8 cellular contexts compared by ENCODE assay signal in genomic region chr11:6655020-6655789, GRCh38. TPM values are rescaled to one million over a fixed set of nuclear protein-coding genes. Genes with fewer than 3 reads are reported as not detected.
DNase-seq lines count a peak whose midpoint lies in the region; ATAC-seq lines count a peak whose summit lies in the region.

No MANE protein-coding gene starts in this region.

- no peak overlapping the region for H2BK15ac ChIP-seq in mesendoderm (replicated peaks; ENCODE audit: low read depth)

- H3K4me1 Mint-ChIP-seq in central memory CD8-positive, alpha-beta T cell: no peaks in the 10 kb centered on the region

- no peak overlapping the region for H3K4ac ChIP-seq in mesendoderm (ENCODE audit: low read depth, low read length)

- no peak overlapping the region for H2BK5ac ChIP-seq in mesendoderm (ENCODE audit: low read length)

- no peak overlapping the region for H2BK120ac ChIP-seq in mesendoderm (ENCODE audit: low read depth, low read length)

- peak overlapping the region; percentile 49 for H3K9ac ChIP-seq in mesendoderm (ENCODE audit: low read length)

- DNase-seq in Right ventricle myocardium inferior (ENCODE audit: missing footprints) (peak; percentile 68), cardiac septum (ENCODE audit: low spot score) (no peak), mesendoderm (no peak), NK-92 (lab: John Stamatoyannopoulos, UW; ENCODE audit: unreplicated experiment) (no peak), NCI-H226 (no peak)
- DNase-seq in central memory CD8-positive, alpha-beta T cell (ENCODE audit: low spot score in 2 of 2): no peak

- H3K18ac ChIP-seq in mesendoderm (ENCODE audit: low read length): peak overlapping the region; percentile 85

- H3K79me1 ChIP-seq in mesendoderm (ENCODE audit: low read length): no peaks in the 10 kb centered on the region

- no peak overlapping the region for H3K4me3 Mint-ChIP-seq in central memory CD8-positive, alpha-beta T cell

- H3K4me2 ChIP-seq in mesendoderm (ENCODE audit: low read length): peak overlapping the region; percentile 21

- peak overlapping the region; percentile 7 for H3K4me3 ChIP-seq in mesendoderm (ENCODE audit: low read length)
- peak overlapping the region; percentile 64 for H3K4me3 ChIP-seq in thymus (ENCODE audit: low read length)

- H3K9me3 ChIP-seq in thymus (ENCODE audit: control insufficient read depth): peaks cover 1% of the 10 kb centered on the region

- no peaks in the 10 kb centered on the region for H3K9me3 Mint-ChIP-seq in central memory CD8-positive, alpha-beta T cell

- H3K36me3 ChIP-seq in mesendoderm (ENCODE audit: control insufficient read depth, insufficient read depth, low read length) (no peaks in the 10 kb centered on the region), thymus (ENCODE audit: control insufficient read depth, insufficient read depth) (no peaks in the 10 kb centered on the region)

- H3K27ac ChIP-seq in mesendoderm (ENCODE audit: low read depth, low read length): no peak overlapping the region
- peak overlapping the region; percentile 68 for H3K27ac ChIP-seq in thymus (ENCODE audit: low read depth)

- H4K8ac ChIP-seq in mesendoderm (ENCODE audit: low read depth, low read length): no peak overlapping the region

- no peaks in the 10 kb centered on the region for H3K79me2 ChIP-seq in mesendoderm (ENCODE audit: control insufficient read depth, insufficient read depth, low read length)

- no CpG with 5 or more reads among the region's 84 CpGs for whole genome bisulfite sequencing in mesendoderm (ENCODE audit: extremely low coverage, insufficient coverage, low lambda C conversion rate)
- whole genome bisulfite sequencing in thymus: 7% methylated on average over 84 of the region's 84 CpGs

- intact Hi-C loops in Right ventricle myocardium inferior (cut with DNase I): no loop called here
- intact Hi-C loops in cardiac septum (cut with DNase I): no loop called here

- no peak overlapping the region for H4K5ac ChIP-seq in mesendoderm (ENCODE audit: low read length)

- ATAC-seq in Right ventricle myocardium inferior: peak; percentile 50
- ATAC-seq in central memory CD8-positive, alpha-beta T cell (replicated peaks; ENCODE audit: extremely low read depth, poor library complexity, severe bottlenecking): peak; percentile 45
- no peak for ATAC-seq in GM21723 (IDR thresholded peaks at IDR 0.05; ENCODE audit: unreplicated experiment)

- H2AK5ac ChIP-seq in mesendoderm (ENCODE audit: low read length): no peak overlapping the region

- no peak overlapping the region for H3K23ac ChIP-seq in mesendoderm (ENCODE audit: low read length)

- peaks cover 2% of the 10 kb centered on the region for H3K36me3 Mint-ChIP-seq in central memory CD8-positive, alpha-beta T cell (ENCODE audit: insufficient read depth)

- H3K27ac Mint-ChIP-seq in central memory CD8-positive, alpha-beta T cell (ENCODE audit: low read depth): no peak overlapping the region

- H3K27me3 ChIP-seq in mesendoderm (ENCODE audit: insufficient read depth, low read length, poor library complexity): peaks cover 6% of the 10 kb centered on the region
- peaks cover 19% of the 10 kb centered on the region for H3K27me3 ChIP-seq in thymus (ENCODE audit: control insufficient read depth, insufficient read depth)

- H3K56ac ChIP-seq in mesendoderm (ENCODE audit: low read length): peak overlapping the region; percentile 75

- no peaks in the 10 kb centered on the region for H3K27me3 Mint-ChIP-seq in central memory CD8-positive, alpha-beta T cell

- peaks cover 5% of the 10 kb centered on the region for H3K4me1 ChIP-seq in mesendoderm (ENCODE audit: control insufficient read depth, low read depth, low read length)
- H3K4me1 ChIP-seq in thymus (ENCODE audit: control insufficient read depth, insufficient read depth, low read length): peaks cover 2% of the 10 kb centered on the region

RNA-seq across cellular contexts. Expression of gene DCHS1, which starts 0.4 kb away (rescaled TPM):
- total RNA-seq in Right ventricle myocardium inferior (10.7 TPM), cardiac septum (9.2 TPM)
- polyA plus RNA-seq in mesendoderm (2013, experiment 1 of 2): 2.9 TPM
- polyA plus RNA-seq in mesendoderm (2013, experiment 2 of 2): 3.0 TPM
- 6.5 TPM for polyA plus RNA-seq in thymus

RNA-seq across cellular contexts. Expression of gene MRPL17, which starts 27.9 kb away (rescaled TPM):
- 44.8 TPM for total RNA-seq in Right ventricle myocardium inferior
- 39.5 TPM for total RNA-seq in cardiac septum
- 90.2 TPM for polyA plus RNA-seq in mesendoderm (2013, experiment 1 of 2)
- 91.6 TPM for polyA plus RNA-seq in mesendoderm (2013, experiment 2 of 2)
- 42.2 TPM for polyA plus RNA-seq in thymus

RNA-seq across cellular contexts. Expression of gene TPP1, which starts 36.0 kb away (rescaled TPM):
- total RNA-seq in Right ventricle myocardium inferior (81.5 TPM), cardiac septum (72.0 TPM)
- polyA plus RNA-seq in mesendoderm (2013, experiment 1 of 2): 28.7 TPM
- polyA plus RNA-seq in mesendoderm (2013, experiment 2 of 2): 27.8 TPM
- 59.4 TPM for polyA plus RNA-seq in thymus

RNA-seq across cellular contexts. Expression of gene TAF10, which starts 43.2 kb away (rescaled TPM):
- total RNA-seq in Right ventricle myocardium inferior (90.9 TPM), cardiac septum (126 TPM)
- 209 TPM for polyA plus RNA-seq in mesendoderm (2013, experiment 1 of 2)
- 219 TPM for polyA plus RNA-seq in mesendoderm (2013, experiment 2 of 2)
- 119 TPM for polyA plus RNA-seq in thymus

RNA-seq across cellular contexts. Expression of gene ILK, which starts 51.6 kb away (rescaled TPM):
- 233 TPM for total RNA-seq in Right ventricle myocardium inferior
- 229 TPM for total RNA-seq in cardiac septum
- polyA plus RNA-seq in mesendoderm (2013, experiment 1 of 2): 164 TPM
- 171 TPM for polyA plus RNA-seq in mesendoderm (2013, experiment 2 of 2)
- 74.6 TPM for polyA plus RNA-seq in thymus
